1 cellular context compared by ENCODE assay signal in genomic region chr5:91367374-91367773, GRCh38.
TF ChIP-seq lines count a peak whose summit lies in the region.

No MANE protein-coding gene starts in this region.

TF ChIP-seq in GM12878, 131 proteins besides CTCF, POLR2A, EP300 and RAD21:
- TF ChIP-seq TCF7 (IDR thresholded peaks at IDR 0.05; ENCODE audit: borderline replicate concordance), result no peak
- TF ChIP-seq SMC3 (IDR thresholded peaks at IDR 0.05; ENCODE audit: borderline replicate concordance, low read length), result no peak
- TF ChIP-seq SIX5 (IDR thresholded peaks at IDR 0.05; ENCODE audit: low read depth, low read length, severe bottlenecking), result no peak
- TF ChIP-seq RBBP5 (conservative IDR thresholded peaks at IDR 0.05), result no peak
- no peak for TF ChIP-seq MTA2 (IDR thresholded peaks at IDR 0.05; ENCODE audit: low read depth)
- no peak for TF ChIP-seq TARDBP (IDR thresholded peaks at IDR 0.05; ENCODE audit: borderline replicate concordance)
- TF ChIP-seq REST (IDR thresholded peaks at IDR 0.05; ENCODE audit: low read depth, low read length), result no peak
- no peak for TF ChIP-seq SUPT20H (IDR thresholded peaks at IDR 0.05; ENCODE audit: borderline replicate concordance, control insufficient read depth, low read depth, low read length)
- TF ChIP-seq BACH1 (IDR thresholded peaks at IDR 0.05; ENCODE audit: borderline replicate concordance), result no peak
- no peak for TF ChIP-seq CREM (IDR thresholded peaks at IDR 0.05; ENCODE audit: low read depth)
- no peak for TF ChIP-seq ZNF384 (IDR thresholded peaks at IDR 0.05; ENCODE audit: borderline replicate concordance, low read depth, low read length)
- TF ChIP-seq ESRRA (IDR thresholded peaks at IDR 0.05; ENCODE audit: low read length), result no peak
- TF ChIP-seq FOXM1 (IDR thresholded peaks at IDR 0.05; ENCODE audit: low read depth, low read length), result no peak
- TF ChIP-seq ZNF217 (IDR thresholded peaks at IDR 0.05), result no peak
- TF ChIP-seq IRF3 (IDR thresholded peaks at IDR 0.05), result no peak
- no peak for TF ChIP-seq RCOR1 (conservative IDR thresholded peaks at IDR 0.05; ENCODE audit: low read depth, low read length)
- no peak for TF ChIP-seq TAF1 (IDR thresholded peaks at IDR 0.05; ENCODE audit: borderline replicate concordance, low read depth, low read length)
- no peak for TF ChIP-seq EGR1 (IDR thresholded peaks at IDR 0.05; ENCODE audit: borderline replicate concordance in 1 of 2, low read depth in 2 of 2, low read length in 2 of 2)
- TF ChIP-seq NKRF (conservative IDR thresholded peaks at IDR 0.05), result no peak
- no peak for TF ChIP-seq MEF2B (IDR thresholded peaks at IDR 0.05; ENCODE audit: partially characterized antibody, poor library complexity, severe bottlenecking)
